11 cellular contexts compared by ENCODE assay signal in genomic region chr4:38574559-38575333, GRCh38.
DNase-seq lines count a peak whose midpoint lies in the region; ATAC-seq, FAIRE-seq and TF ChIP-seq lines count a peak whose summit lies in the region.
"Had no signal": no experiment of that assay in that cellular context is flagged by ENCODE, and none has a peak within 500 bp of the region (broad histone marks: within the 10 kb centered on the region; RNA-seq: fewer than 3 reads in every experiment).

No MANE protein-coding gene starts in this region.

- TF ChIP-seq CTCF in pancreas (IDR thresholded peaks at IDR 0.05) (no peak), tibial nerve (IDR thresholded peaks at IDR 0.05) (no peak)

- 72 to 74% methylated on average over 17 of the region's 17 CpGs for WGBS in pancreas, 2 donors
- 72 to 80% methylated on average over 17 of the region's 17 CpGs for WGBS in tibial nerve, 2 donors

- H3K27me3 ChIP-seq in pancreas, result no peaks in the 10 kb centered on the region
- no peaks in the 10 kb centered on the region for H3K27me3 ChIP-seq in tibial nerve

- no peak for TF ChIP-seq POLR2A in tibial nerve (IDR thresholded peaks at IDR 0.05)

- H3K4me1 ChIP-seq in pancreas, result no peaks in the 10 kb centered on the region
- peaks cover 0 to 4% (median 2%) of the 10 kb centered on the region in 4 donors for H3K4me1 ChIP-seq in tibial nerve

- peak; percentile 38 for ATAC-seq in esophagus mucosa
- peak in 3 of 4 donors; percentile 57 to 82 (median 70) for ATAC-seq in pancreas
- ATAC-seq in HG02870 (IDR thresholded peaks at IDR 0.05; ENCODE audit: unreplicated experiment), result no peak
- ATAC-seq: WTC11 had no signal

- H3K9me3 Mint-ChIP-seq in activated T-helper 2 cell treated with anti-CD3 and anti-CD28 coated beads, Interferon-gamma antibody, Interleukin-2, Interleukin-4, amounts not matched to agents 10 μg/mL and 5 μg/mL and 100 μg/mL, durations not matched to agents 14 hours and 24 hours and 36 hours, result no peaks in the 10 kb centered on the region

- FAIRE-seq in pancreas (lab: Jason Lieb, UNC), result no peak

- DNase-seq in DMS53 (lab: John Stamatoyannopoulos, UW), result peak; percentile 98
- peak; percentile 91 for DNase-seq in NCI-H524 treated with DMSO at 0.1 percent for 48 hours (lab: John Stamatoyannopoulos, UW)
- no peak for DNase-seq in pancreas
- no peak for DNase-seq in tibial nerve (ENCODE audit: low spot score in 2 of 2)
- DNase-seq in activated T-helper 2 cell treated with anti-CD3 and anti-CD28 coated beads, Interferon-gamma antibody, Interleukin-2, Interleukin-4, amounts not matched to agents 10 μg/mL and 5 μg/mL and 100 μg/mL, durations not matched to agents 14 hours and 24 hours and 36 hours (ENCODE audit: low spot score), result no peak
- no peak for DNase-seq in NCI-H2081 treated with DMSO at 0.1 percent for 48 hours (lab: John Stamatoyannopoulos, UW)
- DNase-seq: activated gamma-delta T cell treated with Interleukin-2 at 50 U/mL for 16 hours, OCI-M1 had no signal

- no peaks in the 10 kb centered on the region for H3K9me3 ChIP-seq in pancreas
- no peaks in the 10 kb centered on the region for H3K9me3 ChIP-seq in tibial nerve

- no peak overlapping the region for H3K27ac Mint-ChIP-seq in activated T-helper 2 cell treated with anti-CD3 and anti-CD28 coated beads, Interferon-gamma antibody, Interleukin-2, Interleukin-4, amounts not matched to agents 10 μg/mL and 5 μg/mL and 100 μg/mL, durations not matched to agents 14 hours and 24 hours and 36 hours
- H3K27ac Mint-ChIP-seq: WTC11 had no signal

- H3K36me3 ChIP-seq in pancreas, result no peaks in the 10 kb centered on the region
- no peaks in the 10 kb centered on the region for H3K36me3 ChIP-seq in tibial nerve

- no peak overlapping the region for H3K4me3 ChIP-seq in pancreas
- H3K4me3 ChIP-seq in tibial nerve, result no peak overlapping the region

- H3K27me3 Mint-ChIP-seq in activated T-helper 2 cell treated with anti-CD3 and anti-CD28 coated beads, Interferon-gamma antibody, Interleukin-2, Interleukin-4, amounts not matched to agents 10 μg/mL and 5 μg/mL and 100 μg/mL, durations not matched to agents 14 hours and 24 hours and 36 hours (ENCODE audit: low read depth), result peaks cover 14% of the 10 kb centered on the region

- H3K4me3 Mint-ChIP-seq in activated T-helper 2 cell treated with anti-CD3 and anti-CD28 coated beads, Interferon-gamma antibody, Interleukin-2, Interleukin-4, amounts not matched to agents 10 μg/mL and 5 μg/mL and 100 μg/mL, durations not matched to agents 14 hours and 24 hours and 36 hours (ENCODE audit: low read depth), result no peak overlapping the region
- H3K4me3 Mint-ChIP-seq: WTC11 had no signal

- H3K4me1 Mint-ChIP-seq in activated T-helper 2 cell treated with anti-CD3 and anti-CD28 coated beads, Interferon-gamma antibody, Interleukin-2, Interleukin-4, amounts not matched to agents 10 μg/mL and 5 μg/mL and 100 μg/mL, durations not matched to agents 14 hours and 24 hours and 36 hours (ENCODE audit: low read depth), result no peaks in the 10 kb centered on the region

- intact Hi-C loops in pancreas (cut with DNase I), result no loop called here
- intact Hi-C loops in activated T-helper 2 cell treated with anti-CD3 and anti-CD28 coated beads, Interferon-gamma antibody, Interleukin-2, Interleukin-4, amounts not matched to agents 10 μg/mL and 5 μg/mL and 100 μg/mL, durations not matched to agents 14 hours and 24 hours and 36 hours (cut with micrococcal nuclease), result no loop called here

- TF ChIP-seq EP300 in tibial nerve (IDR thresholded peaks at IDR 0.05), result no peak

- H3K27ac ChIP-seq in pancreas, result no peak overlapping the region
- H3K27ac ChIP-seq in tibial nerve, result no peak overlapping the region

- H3K36me3 Mint-ChIP-seq in activated T-helper 2 cell treated with anti-CD3 and anti-CD28 coated beads, Interferon-gamma antibody, Interleukin-2, Interleukin-4, amounts not matched to agents 10 μg/mL and 5 μg/mL and 100 μg/mL, durations not matched to agents 14 hours and 24 hours and 36 hours (ENCODE audit: low read depth), result no peaks in the 10 kb centered on the region
- H3K36me3 Mint-ChIP-seq: WTC11 had no signal

Comparison
In these comparisons a context has a peak if more than half of its experiments do, and no peak if none do; other contexts are left out.
1. DNase-seq: peak in DMS53 (single experiment) and NCI-H524 treated with DMSO at 0.1 percent for 48 hours (single experiment); none in pancreas (0 of 6), tibial nerve (0 of 2), activated T-helper 2 cell treated with anti-CD3 and anti-CD28 coated beads, Interferon-gamma antibody, Interleukin-2, Interleukin-4, amounts not matched to agents 10 μg/mL and 5 μg/mL and 100 μg/mL, durations not matched to agents 14 hours and 24 hours and 36 hours (single experiment) and NCI-H2081 treated with DMSO at 0.1 percent for 48 hours (single experiment).